Comparison of ENCODE assay signal across 22 cellular contexts in the genomic region with DNA sequence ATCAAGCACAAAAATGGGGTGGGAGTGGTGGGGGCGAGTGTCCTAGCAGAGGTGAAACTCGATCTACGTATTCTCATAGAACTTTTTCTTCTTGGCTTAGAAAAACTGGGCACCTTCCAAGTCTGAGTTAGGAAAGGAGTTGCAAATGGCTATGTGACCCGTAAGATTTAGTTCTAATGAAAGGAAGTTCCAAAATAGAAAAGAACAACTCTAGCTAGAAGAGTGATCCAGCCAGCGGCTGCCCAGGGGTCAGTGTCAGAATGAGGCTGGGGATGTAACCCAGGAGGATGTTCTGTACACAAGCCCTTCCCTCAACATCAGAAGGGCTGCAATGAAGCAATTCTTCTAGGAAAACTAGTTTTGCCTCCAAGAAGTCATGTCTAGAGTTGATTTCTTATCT. TPM values are rescaled to one million over a fixed set of nuclear protein-coding genes. Genes with fewer than 3 reads are reported as not detected.
DNase-seq lines count a peak whose midpoint lies in the region; ATAC-seq and TF ChIP-seq lines count a peak whose summit lies in the region.
"Had no signal": no experiment of that assay in that cellular context is flagged by ENCODE, and none has a peak within 500 bp of the region (broad histone marks: within the 10 kb centered on the region; RNA-seq: fewer than 3 reads in every experiment).

No MANE protein-coding gene starts in this region.

- H3K9me3 Mint-ChIP-seq in MCF 10A (ENCODE audit: unreplicated experiment) = no peaks in the 10 kb centered on the region
- H3K9me3 Mint-ChIP-seq: activated CD4-positive, alpha-beta memory T cell treated with anti-CD3 and anti-CD28 coated beads for 36 hours; effector memory CD8-positive, alpha-beta T cell; nephron; WTC11 had no signal

- CTCF ChIA-PET in MCF 10A (lab: Yijun Ruan, JAX) = interaction anchor here (1.1 to 13.4 kb wide), 4 partner anchors 10 to 511 kb away, joined by 4 to 177 read pairs (median 74); no protein-coding TSS in a partner anchor

- DNase-seq in MCF 10A (ENCODE audit: unreplicated experiment) = peak; percentile 44
- DNase-seq in breast epithelium (ENCODE audit: low spot score in 2 of 2) = no peak
- DNase-seq in right cardiac atrium = peak in 2 of 3 donors; percentile 63 to 70
- DNase-seq in sciatic nerve (ENCODE audit: low spot score) = no peak
- peak in 1 of 2 donors; percentile 49 for DNase-seq in uterus
- no peak for DNase-seq in foreskin keratinocyte
- DNase-seq in NK-92 treated with Interleukin-12 subunit alpha and Interleukin-12 subunit beta, amount 100 ng/mL, for 24 hours (lab: John Stamatoyannopoulos, UW) = no peak
- DNase-seq: 8988T; activated CD4-positive, alpha-beta memory T cell treated with anti-CD3 and anti-CD28 coated beads for 36 hours; activated naive CD4-positive, alpha-beta T cell treated with Interleukin-2 at 50 U/mL for 16 hours; activated T-cell treated with anti-CD3 and anti-CD28 coated beads, Interleukin-2, amount 50 U/mL, for 1 hour; Caco-2; effector memory CD8-positive, alpha-beta T cell; EL; HCEC 1CT; NCI-H526 treated with DMSO at 0.1 percent for 48 hours; stimulated activated naive B cell treated with anti-CD40 and anti-IgM and Interleukin-4, amounts not matched to agents 10 μg/mL and 1 μg/mL and 100 μg/mL, for 72 hours; T-helper 17 cell had no signal

- H3K9me3 ChIP-seq in breast epithelium (no peaks in the 10 kb centered on the region), right cardiac atrium (ENCODE audit: control insufficient read depth, low read length) (no peaks in the 10 kb centered on the region), uterus (no peaks in the 10 kb centered on the region)
- H3K9me3 ChIP-seq: Caco-2 had no signal

- H3K27me3 ChIP-seq in breast epithelium = no peaks in the 10 kb centered on the region
- no peaks in the 10 kb centered on the region for H3K27me3 ChIP-seq in right cardiac atrium (ENCODE audit: control insufficient read depth, insufficient read depth)
- H3K27me3 ChIP-seq in uterus = no peaks in the 10 kb centered on the region
- no peaks in the 10 kb centered on the region for H3K27me3 ChIP-seq in foreskin keratinocyte

- 27% methylated on average over 5 of the region's 5 CpGs for WGBS in right cardiac atrium

- H3K27me3 Mint-ChIP-seq in MCF 10A (ENCODE audit: insufficient read depth, unreplicated experiment) = no peaks in the 10 kb centered on the region

- no TSS peak for BruUV-seq in MCF 10A (replicated peaks; lab: Mats Ljungman, UMichigan)

- TF ChIP-seq POLR2A in breast epithelium (IDR thresholded peaks at IDR 0.05) (no peak), uterus (IDR thresholded peaks at IDR 0.05) (no peak)

- H3K36me3 Mint-ChIP-seq in MCF 10A (ENCODE audit: insufficient read depth, unreplicated experiment) = no peaks in the 10 kb centered on the region
- H3K36me3 Mint-ChIP-seq: activated CD4-positive, alpha-beta memory T cell treated with anti-CD3 and anti-CD28 coated beads for 36 hours had no signal

- H3K4me3 ChIP-seq in breast epithelium (no peak overlapping the region), right cardiac atrium (ENCODE audit: low read length) (no peak overlapping the region), uterus (no peak overlapping the region)

- peaks cover 0 to 3% of the 10 kb centered on the region in 2 donors for H3K4me1 ChIP-seq in breast epithelium
- peaks cover 2% of the 10 kb centered on the region for H3K4me1 ChIP-seq in right cardiac atrium (ENCODE audit: control insufficient read depth, insufficient read depth, low read length)
- no peaks in the 10 kb centered on the region for H3K4me1 ChIP-seq in uterus
- no peaks in the 10 kb centered on the region for H3K4me1 ChIP-seq in foreskin keratinocyte

- TF ChIP-seq CTCF in MCF 10A (IDR thresholded peaks at IDR 0.05; ENCODE audit: unreplicated experiment) = no peak
- no peak for TF ChIP-seq CTCF in breast epithelium (IDR thresholded peaks at IDR 0.05)
- no peak for TF ChIP-seq CTCF in uterus (IDR thresholded peaks at IDR 0.05)
- no peak for TF ChIP-seq CTCF in foreskin keratinocyte (conservative IDR thresholded peaks at IDR 0.05)

- peaks cover 21% of the 10 kb centered on the region for H3K4me1 Mint-ChIP-seq in MCF 10A (ENCODE audit: insufficient read depth, unreplicated experiment)

- peak overlapping the region in 1 of 2 donors; percentile 45 for H3K27ac ChIP-seq in breast epithelium
- no peak overlapping the region for H3K27ac ChIP-seq in right cardiac atrium (ENCODE audit: low read length)
- H3K27ac ChIP-seq in uterus = peak overlapping the region; percentile 37 to 46
- no peak overlapping the region for H3K27ac ChIP-seq in foreskin keratinocyte

- no peak overlapping the region for H3K4me3 Mint-ChIP-seq in MCF 10A (ENCODE audit: unreplicated experiment)
- H3K4me3 Mint-ChIP-seq: activated CD4-positive, alpha-beta memory T cell treated with anti-CD3 and anti-CD28 coated beads for 36 hours; B cell; effector memory CD8-positive, alpha-beta T cell; nephron; stimulated activated naive B cell treated with anti-CD40 and anti-IgM and Interleukin-4, amounts not matched to agents 10 μg/mL and 1 μg/mL and 100 μg/mL, for 72 hours; T-helper 17 cell; WTC11 had no signal

- intact Hi-C loops in MCF 10A (cut with micrococcal nuclease) (no loop called here), breast epithelium (cut with DNase I; ENCODE audit: low total_unique reads) (no loop called here), right cardiac atrium (cut with DNase I) (no loop called here), sciatic nerve (cut with DNase I) (no loop called here), uterus (cut with DNase I; ENCODE audit: low total_unique reads) (no loop called here)

- H3K36me3 ChIP-seq in breast epithelium (no peaks in the 10 kb centered on the region), uterus (no peaks in the 10 kb centered on the region)

- no peak overlapping the region for H3K27ac Mint-ChIP-seq in MCF 10A (ENCODE audit: low read depth, unreplicated experiment)
- H3K27ac Mint-ChIP-seq: activated CD4-positive, alpha-beta memory T cell treated with anti-CD3 and anti-CD28 coated beads for 36 hours; B cell; effector memory CD8-positive, alpha-beta T cell; stimulated activated naive B cell treated with anti-CD40 and anti-IgM and Interleukin-4, amounts not matched to agents 10 μg/mL and 1 μg/mL and 100 μg/mL, for 72 hours; T-helper 17 cell; WTC11 had no signal

- ATAC-seq in right cardiac atrium = peak; percentile 56 to 65
- peak; percentile 94 for ATAC-seq in sciatic nerve
- ATAC-seq in foreskin keratinocyte = no peak
- ATAC-seq in GM21390 (IDR thresholded peaks at IDR 0.05; ENCODE audit: unreplicated experiment) = no peak
- ATAC-seq: effector memory CD8-positive, alpha-beta T cell; stimulated activated naive B cell treated with anti-CD40 and anti-IgM and Interleukin-4, amounts not matched to agents 10 μg/mL and 1 μg/mL and 100 μg/mL, for 72 hours; T-helper 17 cell; WTC11 had no signal

- POLR2A ChIA-PET in MCF 10A (lab: Yijun Ruan, JAX) = interaction anchor here (1.1 to 1.6 kb wide), 2 partner anchors 9 to 11 kb away, joined by 4 to 7 read pairs; no protein-coding TSS in a partner anchor

RNA-seq across cellular contexts. Expression of a gene that starts 5.2 kb away (rescaled TPM):
- 0.96 and 1.5 TPM in 2 replicates for total RNA-seq in MCF 10A (2022)
- total RNA-seq in breast epithelium = 100 to 1,000 TPM in 1 of 3 donors, 10 to 100 TPM in 2; 32.1 to 133 (median 47.9) TPM
- 10 to 100 TPM in 1 of 4 donors, 1 to 10 TPM in 3; 3.2 to 10.9 (median 3.5) TPM for total RNA-seq in right cardiac atrium
- polyA plus RNA-seq in right cardiac atrium = 13.4 TPM
- 28.6 TPM for total RNA-seq in sciatic nerve
- 1 to 10 TPM in 3 of 4 donors, under 1 TPM in 1; 0.29 to 6.8 (median 5.1) TPM for total RNA-seq in uterus
- total RNA-seq in foreskin keratinocyte = 2.1 and 6.6 TPM in 2 replicates
- 1.9 and 4.2 TPM in 2 replicates for polyA plus RNA-seq in foreskin keratinocyte
- total RNA-seq: activated CD4-positive, alpha-beta memory T cell treated with anti-CD3 and anti-CD28 coated beads for 36 hours had no signal

RNA-seq across cellular contexts. Expression of a gene that starts 43.8 kb away (rescaled TPM):
- total RNA-seq in MCF 10A (2022) (3.6 and 5.2 TPM in 2 replicates), breast epithelium (10 to 100 TPM; 11.7 to 18.4 (median 15.8) TPM), right cardiac atrium (10 to 100 TPM; 25.9 to 33.0 (median 31.5) TPM), sciatic nerve (35.0 TPM), uterus (10 to 100 TPM in 1 of 4 donors, 1 to 10 TPM in 3; 1.5 to 24.6 (median 6.8) TPM), foreskin keratinocyte (1.3 and 1.5 TPM in 2 replicates)
- polyA plus RNA-seq in right cardiac atrium (26.3 TPM), foreskin keratinocyte (1.8 and 2.1 TPM in 2 replicates)
- total RNA-seq: activated CD4-positive, alpha-beta memory T cell treated with anti-CD3 and anti-CD28 coated beads for 36 hours had no signal

Comparison
In these comparisons a context has a peak if more than half of its experiments do, and no peak if none do; other contexts are left out.
1. DNase-seq: peak in MCF 10A (single experiment) and right cardiac atrium (2 of 3); none in breast epithelium (0 of 2), sciatic nerve (single experiment), foreskin keratinocyte (0 of 2) and NK-92 treated with Interleukin-12 subunit alpha and Interleukin-12 subunit beta, amount 100 ng/mL, for 24 hours (single experiment).
2. H3K27ac ChIP-seq: peak in uterus (2 of 2); none in right cardiac atrium (single experiment) and foreskin keratinocyte (single experiment).
3. ATAC-seq: peak in right cardiac atrium (2 of 2) and sciatic nerve (single experiment); none in foreskin keratinocyte (single experiment) and GM21390 (single experiment).